9 cellular contexts compared by ENCODE assay signal in the genomic region with DNA sequence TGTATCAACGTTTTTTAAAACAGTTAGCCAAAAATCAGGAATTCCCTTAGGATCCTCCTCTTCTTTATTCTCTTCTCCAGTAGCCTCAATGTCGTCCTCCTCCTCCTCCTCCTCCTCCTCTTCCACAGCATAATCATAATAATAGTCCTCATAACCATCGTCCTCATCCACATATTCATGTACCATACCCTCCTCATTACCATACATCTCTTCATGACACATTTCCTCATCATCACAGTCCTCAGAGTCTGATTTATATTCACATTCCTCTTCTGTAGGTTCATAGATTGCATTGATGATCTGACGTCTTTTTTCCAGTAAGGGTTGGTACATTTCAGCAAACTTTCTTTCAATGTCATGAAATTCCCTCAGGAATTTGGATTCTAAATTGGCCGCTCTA. TPM values are rescaled to one million over a fixed set of nuclear protein-coding genes. Genes with fewer than 3 reads are reported as not detected.
DNase-seq lines count a peak whose midpoint lies in the region; ATAC-seq and TF ChIP-seq lines count a peak whose summit lies in the region.
"Had no signal": no experiment of that assay in that cellular context is flagged by ENCODE, and none has a peak within 500 bp of the region (broad histone marks: within the 10 kb centered on the region; RNA-seq: fewer than 3 reads in every experiment).

No MANE protein-coding gene starts in this region.

- DNase-seq in heart right ventricle (no peak), cardiac septum (ENCODE audit: low spot score) (no peak), colonic mucosa (no peak), uterus (no peak), SW 1271 (lab: John Stamatoyannopoulos, UW) (no peak), NCI-H2081 (lab: John Stamatoyannopoulos, UW) (no peak), NCI-H1694 treated with DMSO at 0.1 percent for 48 hours (lab: John Stamatoyannopoulos, UW) (no peak)
- DNase-seq in naive thymus-derived CD8-positive, alpha-beta T cell, result no peak
- DNase-seq: NCI-H146 had no signal

- no peak overlapping the region for H3K9ac ChIP-seq in colonic mucosa (ENCODE audit: low read depth in 2 of 2, low read length in 2 of 2)

- POLR2A ChIA-PET in naive thymus-derived CD8-positive, alpha-beta T cell (lab: Charles Lee), result interaction anchor here (1.0 to 1.9 kb wide), 2 partner anchors 79 to 937 kb away, joined by 4 to 7 read pairs; a partner anchor contains a TSS

- no peak for TF ChIP-seq POLR2A in uterus (IDR thresholded peaks at IDR 0.05)

- H3K27me3 ChIP-seq in heart right ventricle, result peaks cover 0 to 38% (median 0%) of the 10 kb centered on the region in 7 donors
- H3K27me3 ChIP-seq in colonic mucosa, result no peaks in the 10 kb centered on the region
- no peaks in the 10 kb centered on the region for H3K27me3 ChIP-seq in uterus

- H3K36me3 Mint-ChIP-seq in naive thymus-derived CD8-positive, alpha-beta T cell, result no peaks in the 10 kb centered on the region

- peaks cover 0 to 13% (median 0%) of the 10 kb centered on the region in 9 donors for H3K9me3 Mint-ChIP-seq in naive thymus-derived CD8-positive, alpha-beta T cell

- peaks cover 0 to 5% (median 0%) of the 10 kb centered on the region in 9 donors for H3K4me1 ChIP-seq in heart right ventricle
- no peaks in the 10 kb centered on the region for H3K4me1 ChIP-seq in colonic mucosa
- H3K4me1 ChIP-seq in uterus, result no peaks in the 10 kb centered on the region

- TF ChIP-seq CTCF in heart right ventricle (IDR thresholded peaks at IDR 0.05), result no peak
- TF ChIP-seq CTCF in colonic mucosa (IDR thresholded peaks at IDR 0.05), result no peak
- no peak for TF ChIP-seq CTCF in uterus (IDR thresholded peaks at IDR 0.05)

- intact Hi-C loops in heart right ventricle (cut with DNase I), result no loop called here
- intact Hi-C loops in cardiac septum (cut with DNase I), result no loop called here
- intact Hi-C loops in colonic mucosa (cut with DNase I), result no loop called here
- intact Hi-C loops in uterus (cut with DNase I; ENCODE audit: low total_unique reads), result no loop called here

- H3K36me3 ChIP-seq in heart right ventricle, result no peaks in the 10 kb centered on the region
- no peaks in the 10 kb centered on the region for H3K36me3 ChIP-seq in colonic mucosa
- no peaks in the 10 kb centered on the region for H3K36me3 ChIP-seq in uterus

- peak overlapping the region in 1 of 10 donors; percentile 43 for H3K27ac ChIP-seq in heart right ventricle
- H3K27ac ChIP-seq in colonic mucosa, result no peak overlapping the region
- peak overlapping the region; percentile 36 to 74 for H3K27ac ChIP-seq in uterus

- H3K27ac Mint-ChIP-seq in naive thymus-derived CD8-positive, alpha-beta T cell, result peak overlapping the region in 9 of 10 donors; percentile 22 to 97 (median 91)

- WGBS in heart right ventricle, 2 donors, result 7 to 14% methylated on average over 5 of the region's 5 CpGs

- H3K9me3 ChIP-seq in heart right ventricle, result no peaks in the 10 kb centered on the region
- H3K9me3 ChIP-seq in colonic mucosa, result no peaks in the 10 kb centered on the region
- no peaks in the 10 kb centered on the region for H3K9me3 ChIP-seq in uterus

- H3K4me1 Mint-ChIP-seq in naive thymus-derived CD8-positive, alpha-beta T cell, result peaks cover 11 to 21% (median 18%) of the 10 kb centered on the region in 4 donors

- peak overlapping the region; percentile 89 to 97 (median 92) for H3K4me3 Mint-ChIP-seq in naive thymus-derived CD8-positive, alpha-beta T cell

- H3K4me3 ChIP-seq in heart right ventricle (peak overlapping the region; percentile 26 to 67 (median 57)), colonic mucosa (peak overlapping the region; percentile 40), uterus (peak overlapping the region; percentile 24 to 39)

- peaks cover 0 to 12% (median 0%) of the 10 kb centered on the region in 5 donors for H3K27me3 Mint-ChIP-seq in naive thymus-derived CD8-positive, alpha-beta T cell

- ATAC-seq in heart right ventricle, result no peak
- no peak for ATAC-seq in naive thymus-derived CD8-positive, alpha-beta T cell

RNA-seq across cellular contexts. Expression of a gene that starts 0.9 kb away (rescaled TPM):
- total RNA-seq in heart right ventricle (10 to 100 TPM in 5 of 10 donors, 1 to 10 TPM in 5; 4.0 to 16.7 (median 10.3) TPM), cardiac septum (10.7 TPM), colonic mucosa (1 to 10 TPM; 1.8 to 2.1 TPM), uterus (10 to 100 TPM in 3 of 4 donors, 1 to 10 TPM in 1; 9.3 to 14.6 (median 12.4) TPM)
- polyA plus RNA-seq in heart right ventricle, result 1 to 10 TPM in 1 of 2 donors, under 1 TPM in 1; 0.20 to 2.2 TPM
- total RNA-seq in naive thymus-derived CD8-positive, alpha-beta T cell, result 10 to 100 TPM; 15.1 to 17.0 TPM
- polyA plus RNA-seq in naive thymus-derived CD8-positive, alpha-beta T cell, result 1 to 10 TPM in 2 of 3 donors, under 1 TPM in 1; 0.75 to 1.4 (median 1.2) TPM
